Comparison of ENCODE assay signal across 14 cellular contexts in genomic region chr5:9302228-9302627, GRCh38.
"Had no signal": no experiment of that assay in that cellular context is flagged by ENCODE, and none has a peak within 500 bp of the region (broad histone marks: within the 10 kb centered on the region; RNA-seq: fewer than 3 reads in every experiment).

No MANE protein-coding gene starts in this region.

- H3K4me3 ChIP-seq: breast epithelium, dorsolateral prefrontal cortex, left ventricle myocardium inferior had no signal

- H3K4me1 ChIP-seq: breast epithelium, left ventricle myocardium inferior had no signal

- H3K36me3 ChIP-seq: breast epithelium, left ventricle myocardium inferior had no signal

- FAIRE-seq: endometrium, kidney had no signal

- H3K9me3 ChIP-seq: breast epithelium, left ventricle myocardium inferior had no signal

- H3K27ac ChIP-seq: dorsolateral prefrontal cortex, left ventricle myocardium inferior had no signal

- DNase-seq: activated CD4-positive, alpha-beta T cell treated with anti-CD3 and anti-CD28 coated beads, Interleukin-2, amount 50 U/mL, for 4 hours; activated CD4-positive, CD25-positive, alpha-beta regulatory T cell treated with anti-CD3 and anti-CD28 coated beads, Interleukin-2, amount 50 U/mL, for 72 hours; activated naive CD4-positive, alpha-beta T cell treated with anti-CD3 and anti-CD28 coated beads, Interleukin-2, amount 50 U/mL, for 16 hours; activated T-cell treated with anti-CD3 and anti-CD28 coated beads, Interleukin-2, amount 50 U/mL, for 1 hour; amniotic stem cell; dorsolateral prefrontal cortex; kidney; left ventricle myocardium inferior; mesendoderm; nephron progenitor cell; stimulated activated CD4-positive, alpha-beta T cell treated with anti-CD3 and anti-CD28 coated beads, Interleukin-2, amount 100 ng/mL, for 48 hours; stimulated activated naive CD4-positive, alpha-beta T cell treated with Interleukin-2 at 50 U/mL for 16 hours had no signal

- H3K27me3 ChIP-seq: breast epithelium, dorsolateral prefrontal cortex had no signal
